In genomic region chr16:48511071-48511540, GRCh38 we compare ENCODE assay signal across 1 cellular context.
TF ChIP-seq lines count a peak whose summit lies in the region.

No MANE protein-coding gene starts in this region.

TF ChIP-seq in SK-N-SH treated with all-trans-retinoic acid at 6 μM for 48 hours, 23 proteins besides CTCF, POLR2A, EP300 and RAD21 (continued from another document):
- TF ChIP-seq TSHZ2 (CRISPR knock-in tag; IDR thresholded peaks at IDR 0.05), result no peak
- TF ChIP-seq TCF4 (CRISPR knock-in tag; IDR thresholded peaks at IDR 0.05; ENCODE audit: borderline replicate concordance), result no peak
- no peak for TF ChIP-seq ARNTL (CRISPR knock-in tag; IDR thresholded peaks at IDR 0.05; ENCODE audit: borderline replicate concordance, low read depth)
- TF ChIP-seq ISL1 (CRISPR knock-in tag; IDR thresholded peaks at IDR 0.05), result no peak
- no peak for TF ChIP-seq PPARA (CRISPR knock-in tag; IDR thresholded peaks at IDR 0.05; ENCODE audit: borderline replicate concordance)
- no peak for TF ChIP-seq SNAI2 (CRISPR knock-in tag; IDR thresholded peaks at IDR 0.05)
- no peak for TF ChIP-seq ZNF8 (CRISPR knock-in tag; IDR thresholded peaks at IDR 0.05)
- no peak for TF ChIP-seq ZFP3 (CRISPR knock-in tag; IDR thresholded peaks at IDR 0.05)
- no peak for TF ChIP-seq BACH2 (CRISPR knock-in tag; IDR thresholded peaks at IDR 0.05; ENCODE audit: borderline replicate concordance)
- no peak for TF ChIP-seq RARB (CRISPR knock-in tag; IDR thresholded peaks at IDR 0.05)
- TF ChIP-seq ZFP30 (CRISPR knock-in tag; IDR thresholded peaks at IDR 0.05), result no peak
- no peak for TF ChIP-seq OSR1 (CRISPR knock-in tag; IDR thresholded peaks at IDR 0.05)
